Comparison of ENCODE assay signal across 8 cellular contexts in genomic region chr19:18232540-18233223, GRCh38. TPM values are rescaled to one million over a fixed set of nuclear protein-coding genes. Genes with fewer than 3 reads are reported as not detected.
DNase-seq lines count a peak whose midpoint lies in the region; ATAC-seq and TF ChIP-seq lines count a peak whose summit lies in the region.

No MANE protein-coding gene starts in this region.

- H3K36me3 ChIP-seq in NT2/D1 (ENCODE audit: insufficient read depth, insufficient read length, low read length) (no peaks in the 10 kb centered on the region), tibial nerve (no peaks in the 10 kb centered on the region)

- peak; percentile 25 for DNase-seq in EL
- peak; percentile 66 for DNase-seq in NT2/D1 (ENCODE audit: low read depth, low spot score)
- DNase-seq in glomerular visceral epithelial cell (ENCODE audit: extremely low spot score): peak; percentile 41
- DNase-seq in tibial nerve (ENCODE audit: low spot score in 2 of 2): no peak
- DNase-seq in GM19238 (ENCODE audit: insufficient read length, low spot score): no peak

- peaks cover 16% of the 10 kb centered on the region for H3K4me1 ChIP-seq in NT2/D1 (ENCODE audit: insufficient read depth, insufficient read length)
- H3K4me1 ChIP-seq in tibial nerve: peaks cover 0 to 10% (median 0%) of the 10 kb centered on the region in 4 donors

- H3K27me3 ChIP-seq in NT2/D1 (ENCODE audit: insufficient read depth, insufficient read length) (peaks cover 26% of the 10 kb centered on the region), tibial nerve (peaks cover 2 to 86% of the 10 kb centered on the region in 2 donors)

- no peak for TF ChIP-seq POLR2A in tibial nerve (IDR thresholded peaks at IDR 0.05)

- 7 to 14% methylated on average over 19 to 43 of the region's 46 CpGs for WGBS in tibial nerve, 2 donors

- H3K4me3 ChIP-seq in NT2/D1 (ENCODE audit: insufficient read length, low read depth) (peak overlapping the region; percentile 42), tibial nerve (no peak overlapping the region)

- TF ChIP-seq CTCF in 22Rv1 (IDR thresholded peaks at IDR 0.05): peak; percentile 67
- TF ChIP-seq CTCF in tibial nerve (IDR thresholded peaks at IDR 0.05): no peak

- H3K9ac ChIP-seq in NT2/D1 (ENCODE audit: insufficient read length, low read depth): peak overlapping the region; percentile 78

- TF ChIP-seq EP300 in tibial nerve (IDR thresholded peaks at IDR 0.05): no peak

- H3K27ac ChIP-seq in 22Rv1 (peak overlapping the region; percentile 18; the same call in 1 of the 2 replicates), tibial nerve (no peak overlapping the region)

- ATAC-seq in GM18520 (IDR thresholded peaks at IDR 0.05; ENCODE audit: unreplicated experiment) (no peak), HG03439 (IDR thresholded peaks at IDR 0.05; ENCODE audit: unreplicated experiment) (no peak)

- H3K9me3 ChIP-seq in NT2/D1 (ENCODE audit: insufficient read depth, low read length) (no peaks in the 10 kb centered on the region), tibial nerve (peaks cover 0 to 15% (median 2%) of the 10 kb centered on the region in 4 donors)

RNA-seq across cellular contexts. Expression of gene PDE4C, which starts 6.4 kb away (rescaled TPM):
- total RNA-seq in tibial nerve: under 1 TPM in 3 of 4 donors, not detected in 1; under 0.01 to 0.60 (median 0.59) TPM

RNA-seq across cellular contexts. Expression of gene RAB3A, which starts 28.8 kb away (rescaled TPM):
- 1 to 10 TPM in 3 of 4 donors, not detected in 1; 1.5 to 5.1 (median 3.9) TPM for total RNA-seq in tibial nerve

RNA-seq across cellular contexts. Expression of gene MPV17L2, which starts 39.7 kb away (rescaled TPM):
- 10 to 100 TPM; 11.1 to 19.0 (median 15.5) TPM for total RNA-seq in tibial nerve

RNA-seq across cellular contexts. Expression of gene IQCN, which starts 41.6 kb away (rescaled TPM):
- 10 to 100 TPM in 2 of 4 donors, 1 to 10 TPM in 2; 2.3 to 11.4 (median 8.2) TPM for total RNA-seq in tibial nerve

RNA-seq across cellular contexts. Expression of gene JUND, which starts 48.7 kb away (rescaled TPM):
- total RNA-seq in tibial nerve: 100 to 1,000 TPM; 309 to 553 (median 486) TPM

Comparison
In these comparisons a context has a peak if more than half of its experiments do, and no peak if none do; other contexts are left out.
1. DNase-seq: peak in EL (single experiment), NT2/D1 (single experiment) and glomerular visceral epithelial cell (single experiment); none in tibial nerve (0 of 2) and GM19238 (single experiment).